ENCODE assay signal across 25 cellular contexts in genomic region chr5:123283537-123283936, GRCh38.
"Had no signal": no experiment of that assay in that cellular context is flagged by ENCODE, and none has a peak within 500 bp of the region (broad histone marks: within the 10 kb centered on the region; RNA-seq: fewer than 3 reads in every experiment).

No MANE protein-coding gene starts in this region.

- H3K4me3 ChIP-seq: adrenal gland, heart left ventricle, right atrium auricular region, upper lobe of right lung had no signal

- H3K4me1 ChIP-seq: adrenal gland, foreskin keratinocyte, right atrium auricular region, upper lobe of right lung had no signal

- ATAC-seq: activated CD4-positive, alpha-beta T cell treated with anti-CD3 and anti-CD28 coated beads for 36 hours; foreskin keratinocyte; heart left ventricle; naive thymus-derived CD4-positive, alpha-beta T cell; upper lobe of right lung had no signal

- H3K9me3 Mint-ChIP-seq: activated naive CD4-positive, alpha-beta T cell treated with anti-CD3 and anti-CD28 coated beads for 36 hours; activated naive CD8-positive, alpha-beta T cell treated with anti-CD3 and anti-CD28 coated beads for 36 hours; activated T-helper 1 cell treated with anti-CD3 and anti-CD28 coated beads, Interleukin-12 subunit alpha, Interleukin-12 subunit beta, Interleukin-2, Interleukin-4 antibody, amounts not matched to agents 30 ng/mL and 10 ng/mL and 1 ng/mL, durations not matched to agents 14 hours and 24 hours and 36 hours; dendritic cell treated with granulocyte-macrophage colony-stimulating factor and Interleukin-4, amounts not matched to agents 40 ng/mL and 50 ng/mL, for 4 days; endodermal cell; neural crest cell; T-helper 2 cell treated with Interferon-gamma antibody and Interleukin-4, amounts not matched to agents 5 μg/mL and 100 μg/mL, for 36 hours had no signal

- H3K27me3 ChIP-seq: adrenal gland, right atrium auricular region had no signal

- H3K36me3 ChIP-seq: adrenal gland, heart left ventricle, right atrium auricular region, upper lobe of right lung had no signal

- H3K36me3 Mint-ChIP-seq: activated naive CD8-positive, alpha-beta T cell treated with anti-CD3 and anti-CD28 coated beads for 36 hours; naive thymus-derived CD4-positive, alpha-beta T cell had no signal

- H3K4me3 Mint-ChIP-seq: activated B cell treated with CpG ODN at 0.5 μM for 24 hours; activated CD4-positive, alpha-beta T cell treated with anti-CD3 and anti-CD28 coated beads for 36 hours; activated naive CD4-positive, alpha-beta T cell treated with anti-CD3 and anti-CD28 coated beads for 36 hours; activated naive CD8-positive, alpha-beta T cell treated with anti-CD3 and anti-CD28 coated beads for 36 hours; activated T-helper 1 cell treated with anti-CD3 and anti-CD28 coated beads, Interleukin-12 subunit alpha, Interleukin-12 subunit beta, Interleukin-2, Interleukin-4 antibody, amounts not matched to agents 30 ng/mL and 10 ng/mL and 1 ng/mL, durations not matched to agents 14 hours and 24 hours and 36 hours; dendritic cell treated with granulocyte-macrophage colony-stimulating factor and Interleukin-4, amounts not matched to agents 40 ng/mL and 50 ng/mL, for 4 days; endodermal cell; naive thymus-derived CD4-positive, alpha-beta T cell; neural crest cell; T-helper 2 cell treated with Interferon-gamma antibody and Interleukin-4, amounts not matched to agents 5 μg/mL and 100 μg/mL, for 36 hours had no signal

- H3K9me3 ChIP-seq: adrenal gland, upper lobe of right lung had no signal

- H3K27ac ChIP-seq: adrenal gland, foreskin keratinocyte, right atrium auricular region, upper lobe of right lung had no signal

- H3K4me1 Mint-ChIP-seq: activated B cell treated with CpG ODN at 0.5 μM for 24 hours had no signal

- H3K27ac Mint-ChIP-seq: activated B cell treated with CpG ODN at 0.5 μM for 24 hours; activated CD4-positive, alpha-beta T cell treated with anti-CD3 and anti-CD28 coated beads for 36 hours; activated naive CD4-positive, alpha-beta T cell treated with anti-CD3 and anti-CD28 coated beads for 36 hours; activated naive CD8-positive, alpha-beta T cell treated with anti-CD3 and anti-CD28 coated beads for 36 hours; activated T-helper 1 cell treated with anti-CD3 and anti-CD28 coated beads, Interleukin-12 subunit alpha, Interleukin-12 subunit beta, Interleukin-2, Interleukin-4 antibody, amounts not matched to agents 30 ng/mL and 10 ng/mL and 1 ng/mL, durations not matched to agents 14 hours and 24 hours and 36 hours; dendritic cell treated with granulocyte-macrophage colony-stimulating factor and Interleukin-4, amounts not matched to agents 40 ng/mL and 50 ng/mL, for 4 days; endodermal cell; naive thymus-derived CD4-positive, alpha-beta T cell; T-helper 2 cell treated with Interferon-gamma antibody and Interleukin-4, amounts not matched to agents 5 μg/mL and 100 μg/mL, for 36 hours had no signal

- DNase-seq: activated B cell treated with CpG ODN at 0.5 μM for 24 hours; activated CD4-positive, alpha-beta T cell treated with anti-CD3 and anti-CD28 coated beads for 36 hours; activated CD4-positive, alpha-beta T cell treated with anti-CD3 and anti-CD28 coated beads, Interleukin-2, amount 50 U/mL, for 48 hours; activated CD8-positive, alpha-beta memory T cell treated with anti-CD3 and anti-CD28 coated beads, Interleukin-2, amount 50 U/mL, for 4 hours; activated effector memory CD4-positive, alpha-beta T cell treated with anti-CD3 and anti-CD28 coated beads, Interleukin-2, amount 50 U/mL, for 16 hours; activated naive CD4-positive, alpha-beta T cell treated with anti-CD3 and anti-CD28 coated beads for 36 hours; activated naive CD8-positive, alpha-beta T cell treated with anti-CD3 and anti-CD28 coated beads for 36 hours; activated T-cell treated with anti-CD3 and anti-CD28 coated beads, Interleukin-2, amount 50 U/mL, for 1 hour; adrenal gland; caudate nucleus; endodermal cell; foreskin keratinocyte; heart left ventricle; midbrain; naive thymus-derived CD4-positive, alpha-beta T cell; occipital lobe; stimulated activated CD4-positive, alpha-beta T cell treated with anti-CD3 and anti-CD28 coated beads, Interleukin-2, amount 100 ng/mL, for 48 hours; stimulated activated naive CD4-positive, alpha-beta T cell treated with Interleukin-2 at 50 U/mL for 16 hours; T-helper 1 cell; upper lobe of right lung had no signal
